In genomic region chr12:94982456-94982855, GRCh38 we compare ENCODE assay signal across 27 cellular contexts. TPM values are rescaled to one million over a fixed set of nuclear protein-coding genes. Genes with fewer than 3 reads are reported as not detected.
DNase-seq lines count a peak whose midpoint lies in the region; ATAC-seq and TF ChIP-seq lines count a peak whose summit lies in the region.
"Had no signal": no experiment of that assay in that cellular context is flagged by ENCODE, and none has a peak within 500 bp of the region (broad histone marks: within the 10 kb centered on the region; RNA-seq: fewer than 3 reads in every experiment).

No MANE protein-coding gene starts in this region.

- WGBS in aorta, 2 donors: 81 to 85% methylated on average over 7 of the region's 7 CpGs
- WGBS in body of pancreas, 2 donors: 68 to 74% methylated on average over 7 of the region's 7 CpGs

- H3K4me3 Mint-ChIP-seq in nephron progenitor cell: no peak overlapping the region
- H3K4me3 Mint-ChIP-seq: naive B cell had no signal

- H3K27ac Mint-ChIP-seq in nephron progenitor cell: peak overlapping the region; percentile 40

- peaks cover 10% of the 10 kb centered on the region for H3K36me3 Mint-ChIP-seq in nephron progenitor cell (ENCODE audit: low read depth)

- ATAC-seq in esophagus mucosa (peak; percentile 22), aorta (ENCODE audit: low FRiP score) (no peak), body of pancreas (no peak)
- ATAC-seq: HCT116, pancreas, sciatic nerve had no signal

- no peaks in the 10 kb centered on the region for H3K9me2 ChIP-seq in OCI-LY7 (ENCODE audit: insufficient read depth, low read length)

- no peak for TF ChIP-seq POLR2A in body of pancreas (IDR thresholded peaks at IDR 0.05)

- peaks cover 9% of the 10 kb centered on the region for H3K4me1 Mint-ChIP-seq in nephron progenitor cell

- H3K4me2 ChIP-seq in BLaER1 treated with 17β-estradiol and CSF1 and Interleukin-3, amounts not matched to agents 10 nM and 100 nM: peak overlapping the region in 7 of 11 experiments; percentile 3 to 64 (median 48); a peak in 12 of 22 replicates
- no peak overlapping the region for H3K4me2 ChIP-seq in OCI-LY7 (ENCODE audit: low read length)
- H3K4me2 ChIP-seq: KMS-11 had no signal

- CTCF ChIA-PET in OCI-LY7 (lab: Charles Lee; ENCODE audit: unreplicated experiment): interaction anchor here (1.0 kb wide), 1 partner anchor 9 kb away, joined by 3 read pairs; no protein-coding TSS in a partner anchor

- H3K27me3 ChIP-seq in BLaER1 treated with 17β-estradiol and CSF1 and Interleukin-3, amounts not matched to agents 10 nM and 100 nM: no peaks in the 10 kb centered on the region
- no peaks in the 10 kb centered on the region for H3K27me3 ChIP-seq in aorta (ENCODE audit: control insufficient read depth in 1 of 2, insufficient read depth in 2 of 2, low read length in 1 of 2)
- no peaks in the 10 kb centered on the region for H3K27me3 ChIP-seq in body of pancreas
- H3K27me3 ChIP-seq: esophagus muscularis mucosa, pancreas had no signal

- POLR2A ChIA-PET in OCI-LY7 (lab: Charles Lee): interaction anchor here (0.8 to 2.3 kb wide), 6 partner anchors 8 to 412 kb away, joined by 3 to 13 read pairs (median 5); no protein-coding TSS in a partner anchor

- peaks cover 6 to 56% (median 34%) of the 10 kb centered on the region in 11 experiments; a peak in 20 of 22 replicates for H3K36me3 ChIP-seq in BLaER1 treated with 17β-estradiol and CSF1 and Interleukin-3, amounts not matched to agents 10 nM and 100 nM
- H3K36me3 ChIP-seq in aorta (ENCODE audit: control insufficient read depth in 1 of 2, insufficient read depth in 2 of 2, low read length in 1 of 2) (no peaks in the 10 kb centered on the region), body of pancreas (replicated peaks in 1 of 2; ENCODE audit: insufficient read depth in 1 of 2, low read depth in 2 of 2) (no peaks in the 10 kb centered on the region), OCI-LY7 (ENCODE audit: insufficient read depth, low read length) (peaks cover 26% of the 10 kb centered on the region)
- H3K36me3 ChIP-seq: pancreas had no signal

- H3K9me3 Mint-ChIP-seq in nephron progenitor cell: no peaks in the 10 kb centered on the region

- H3K9ac ChIP-seq in BLaER1 treated with 17β-estradiol and CSF1 and Interleukin-3, amounts not matched to agents 10 nM and 100 nM: no peak overlapping the region
- H3K9ac ChIP-seq: KMS-11 had no signal

- no TSS peak for BruUV-seq in OCI-LY7 (replicated peaks; lab: Mats Ljungman, UMichigan)

- no peak overlapping the region for H3K4me3 ChIP-seq in BLaER1 treated with 17β-estradiol and CSF1 and Interleukin-3, amounts not matched to agents 10 nM and 100 nM
- H3K4me3 ChIP-seq in aorta (ENCODE audit: low read length in 2 of 2): no peak overlapping the region
- H3K4me3 ChIP-seq in body of pancreas: no peak overlapping the region
- no peak overlapping the region for H3K4me3 ChIP-seq in OCI-LY7 (ENCODE audit: low read depth, low read length, poor library complexity, severe bottlenecking)
- H3K4me3 ChIP-seq: esophagus muscularis mucosa, pancreas had no signal

- intact Hi-C loops in aorta (cut with DNase I) (no loop called here), body of pancreas (cut with DNase I) (no loop called here), OCI-LY7 (cut with micrococcal nuclease; ENCODE audit: unreplicated experiment) (loop anchor here (5.0 kb wide), 1 partner anchor 165 kb away; no protein-coding TSS in a partner anchor)

- no peaks in the 10 kb centered on the region for H3K9me3 ChIP-seq in BLaER1 treated with 17β-estradiol and CSF1 and Interleukin-3, amounts not matched to agents 10 nM and 100 nM (replicated peaks in 1 of 11)
- no peaks in the 10 kb centered on the region for H3K9me3 ChIP-seq in aorta (ENCODE audit: control insufficient read depth, low read length)
- H3K9me3 ChIP-seq in body of pancreas: no peaks in the 10 kb centered on the region
- H3K9me3 ChIP-seq in OCI-LY7 (ENCODE audit: low read length): no peaks in the 10 kb centered on the region
- H3K9me3 ChIP-seq: esophagus muscularis mucosa, pancreas had no signal

- H3K79me2 ChIP-seq in OCI-LY7 (ENCODE audit: insufficient read depth, low read depth, low read length): peaks cover 4% of the 10 kb centered on the region; the same call in 1 of the 2 replicates

- TF ChIP-seq CTCF in nephron progenitor cell (IDR thresholded peaks at IDR 0.05) (no peak), body of pancreas (IDR thresholded peaks at IDR 0.05) (no peak), OCI-LY7 (conservative IDR thresholded peaks at IDR 0.05; ENCODE audit: low read length) (no peak)

- DNase-seq in M059J (ENCODE audit: low read depth) (peak; percentile 18), nephron progenitor cell (no peak), NCI-H1105 (lab: John Stamatoyannopoulos, UW) (no peak), aorta (no peak), body of pancreas (no peak), OCI-LY7 (ENCODE audit: low spot score) (no peak)
- DNase-seq: activated CD4-positive, alpha-beta T cell treated with anti-CD3 and anti-CD28 coated beads for 1 hour; activated gamma-delta T cell treated with Interleukin-2 at 50 U/mL for 16 hours; activated T-cell treated with anti-CD3 and anti-CD28 coated beads, Interleukin-2, amount 50 U/mL, for 1 hour; amygdala; central memory CD4-positive, alpha-beta T cell; GF-D8; mesendoderm; naive B cell; NCI-H187; NCI-H345; NCI-H774; pancreas; Right ventricle myocardium superior; substantia nigra; SW 1271 had no signal

- no peak overlapping the region; a peak in 1 of 22 replicates for H3K27ac ChIP-seq in BLaER1 treated with 17β-estradiol and CSF1 and Interleukin-3, amounts not matched to agents 10 nM and 100 nM
- H3K27ac ChIP-seq in aorta (ENCODE audit: low read depth in 1 of 2, low read length in 2 of 2): no peak overlapping the region
- no peak overlapping the region for H3K27ac ChIP-seq in body of pancreas
- no peak overlapping the region for H3K27ac ChIP-seq in OCI-LY7 (ENCODE audit: low read depth, low read length, poor library complexity, severe bottlenecking)
- H3K27ac ChIP-seq: esophagus muscularis mucosa, KMS-11, pancreas had no signal

- H2AFZ ChIP-seq in OCI-LY7 (ENCODE audit: low read length): no peak overlapping the region

- H3K4me1 ChIP-seq in BLaER1 treated with 17β-estradiol and CSF1 and Interleukin-3, amounts not matched to agents 10 nM and 100 nM: peaks cover 7 to 40% (median 27%) of the 10 kb centered on the region in 10 experiments
- H3K4me1 ChIP-seq in aorta (ENCODE audit: control insufficient read depth in 1 of 2, insufficient read depth in 2 of 2, low read length in 2 of 2): peaks cover 0 to 1% of the 10 kb centered on the region in 2 donors
- no peaks in the 10 kb centered on the region for H3K4me1 ChIP-seq in body of pancreas
- peaks cover under 1% of the 10 kb centered on the region for H3K4me1 ChIP-seq in OCI-LY7 (ENCODE audit: insufficient read depth, low read length, poor library complexity, severe bottlenecking)
- H3K4me1 ChIP-seq: pancreas had no signal

- H4K20me1 ChIP-seq in BLaER1 treated with 17β-estradiol and CSF1 and Interleukin-3, amounts not matched to agents 10 nM and 100 nM: peaks cover 0 to 36% (median 14%) of the 10 kb centered on the region in 11 experiments; a peak in 10 of 22 replicates
- H4K20me1 ChIP-seq in OCI-LY7 (ENCODE audit: insufficient read depth, low read length): no peaks in the 10 kb centered on the region

- H3K27me3 Mint-ChIP-seq in nephron progenitor cell (ENCODE audit: low read depth, poor library complexity): no peaks in the 10 kb centered on the region
- H3K27me3 Mint-ChIP-seq: naive B cell had no signal

RNA-seq across cellular contexts. Expression of gene NDUFA12, which starts 21.0 kb away (rescaled TPM):
- 249 and 426 TPM in 2 replicates for total RNA-seq in M059J (2014; rRNA removed; shearing (Covaris generic))
- total RNA-seq in esophagus mucosa: 91.3 TPM
- total RNA-seq in aorta: 10 to 100 TPM; 53.9 to 61.7 TPM
- 100 to 1,000 TPM in 1 of 2 donors, 10 to 100 TPM in 1; 90.1 to 118 TPM for polyA plus RNA-seq in aorta
- 10 to 100 TPM; 21.4 to 41.0 TPM for total RNA-seq in body of pancreas
- 109 and 127 TPM in 2 replicates for total RNA-seq in OCI-LY7 (2014; rRNA removed; shearing (Covaris generic))
- total RNA-seq in OCI-LY7 (2022): 147 TPM in 2 replicates
